ENCODE assay signal across 18 cellular contexts in genomic region chr7:76430211-76430610, GRCh38. TPM values are rescaled to one million over a fixed set of nuclear protein-coding genes. Genes with fewer than 3 reads are reported as not detected.
DNase-seq lines count a peak whose midpoint lies in the region; ATAC-seq and TF ChIP-seq lines count a peak whose summit lies in the region.
"Had no signal": no experiment of that assay in that cellular context is flagged by ENCODE, and none has a peak within 500 bp of the region (broad histone marks: within the 10 kb centered on the region; RNA-seq: fewer than 3 reads in every experiment).

No MANE protein-coding gene starts in this region.

- H3K27ac Mint-ChIP-seq in CD14-positive monocyte, result no peak overlapping the region
- no peak overlapping the region for H3K27ac Mint-ChIP-seq in activated CD4-positive, alpha-beta T cell treated with anti-CD3 and anti-CD28 coated beads, Interleukin-2, amount 10 ng/mL, durations not matched to agents 24 days and 14 days
- no peak overlapping the region for H3K27ac Mint-ChIP-seq in naive thymus-derived CD8-positive, alpha-beta T cell
- H3K27ac Mint-ChIP-seq: CD8-positive, alpha-beta T cell had no signal

- intact Hi-C loops in CD14-positive monocyte (cut with micrococcal nuclease), result no loop called here
- intact Hi-C loops in activated CD4-positive, alpha-beta T cell treated with anti-CD3 and anti-CD28 coated beads, Interleukin-2, amount 10 ng/mL, durations not matched to agents 24 days and 14 days (cut with micrococcal nuclease), result no loop called here

- no peaks in the 10 kb centered on the region for H3K4me1 ChIP-seq in suprapubic skin
- H3K4me1 ChIP-seq: A549, BE2C, HAP-1 had no signal

- no peaks in the 10 kb centered on the region for H3K36me3 ChIP-seq in suprapubic skin
- H3K36me3 ChIP-seq: BE2C, HAP-1 had no signal

- POLR2A ChIA-PET in RWPE1 (lab: Yijun Ruan, JAX; ENCODE audit: low non-redundant PET), result no interaction called here
- POLR2A ChIA-PET in naive thymus-derived CD8-positive, alpha-beta T cell (lab: Charles Lee), result no interaction called here

- peaks cover 4 to 6% of the 10 kb centered on the region in 2 donors for H3K36me3 Mint-ChIP-seq in CD14-positive monocyte
- peaks cover 2% of the 10 kb centered on the region for H3K36me3 Mint-ChIP-seq in activated CD4-positive, alpha-beta T cell treated with anti-CD3 and anti-CD28 coated beads, Interleukin-2, amount 10 ng/mL, durations not matched to agents 24 days and 14 days (ENCODE audit: low read depth)
- peaks cover 0 to 7% (median 3%) of the 10 kb centered on the region in 3 donors for H3K36me3 Mint-ChIP-seq in naive thymus-derived CD8-positive, alpha-beta T cell

- H3K27me3 Mint-ChIP-seq in CD14-positive monocyte (ENCODE audit: low read depth in 3 of 3), result peaks cover 0 to 3% (median 0%) of the 10 kb centered on the region in 3 donors
- no peaks in the 10 kb centered on the region for H3K27me3 Mint-ChIP-seq in activated CD4-positive, alpha-beta T cell treated with anti-CD3 and anti-CD28 coated beads, Interleukin-2, amount 10 ng/mL, durations not matched to agents 24 days and 14 days
- H3K27me3 Mint-ChIP-seq in naive thymus-derived CD8-positive, alpha-beta T cell, result peaks cover 0 to 2% (median 0%) of the 10 kb centered on the region in 5 donors

- no peak overlapping the region for H3K4me3 Mint-ChIP-seq in CD14-positive monocyte
- H3K4me3 Mint-ChIP-seq in activated CD4-positive, alpha-beta T cell treated with anti-CD3 and anti-CD28 coated beads, Interleukin-2, amount 10 ng/mL, durations not matched to agents 24 days and 14 days, result no peak overlapping the region
- H3K4me3 Mint-ChIP-seq in naive thymus-derived CD8-positive, alpha-beta T cell, result no peak overlapping the region
- H3K4me3 Mint-ChIP-seq: CD8-positive, alpha-beta T cell had no signal

- peak; percentile 26 for DNase-seq in CD14-positive monocyte (ENCODE audit: low spot score)
- no peak for DNase-seq in RWPE1 (ENCODE audit: low spot score)
- DNase-seq in mesenteric fat pad (ENCODE audit: low spot score), result peak; percentile 64
- peak; percentile 28 to 55 for DNase-seq in suprapubic skin (ENCODE audit: low spot score in 2 of 2)
- DNase-seq in activated CD4-positive, alpha-beta T cell treated with anti-CD3 and anti-CD28 coated beads, Interleukin-2, amount 10 ng/mL, durations not matched to agents 24 days and 14 days, result no peak
- no peak for DNase-seq in naive thymus-derived CD8-positive, alpha-beta T cell
- DNase-seq in DMS79 (lab: John Stamatoyannopoulos, UW), result no peak
- DNase-seq: BE2C; CD8-positive, alpha-beta T cell; COR-L47; DMS153; DND-41; GDM1; IMR-90 had no signal

- TF ChIP-seq CTCF in CD14-positive monocyte (IDR thresholded peaks at IDR 0.05), result no peak
- no peak for TF ChIP-seq CTCF in RWPE1 (conservative IDR thresholded peaks at IDR 0.05; ENCODE audit: low read depth)
- no peak for TF ChIP-seq CTCF in suprapubic skin (IDR thresholded peaks at IDR 0.05)

- H3K4me3 ChIP-seq in suprapubic skin, result no peak overlapping the region
- H3K4me3 ChIP-seq: A549, HAP-1 had no signal

- H3K27ac ChIP-seq in RWPE1, result peak overlapping the region; percentile 99
- H3K27ac ChIP-seq in suprapubic skin, result no peak overlapping the region
- H3K27ac ChIP-seq: A549, C4-2B, HL-60 had no signal

- CTCF ChIA-PET in RWPE1 (lab: Yijun Ruan, JAX), result no interaction called here

- H3K27me3 ChIP-seq in suprapubic skin, result no peaks in the 10 kb centered on the region
- H3K27me3 ChIP-seq: BE2C had no signal

- H3K4me1 Mint-ChIP-seq in CD14-positive monocyte, result peaks cover 9% of the 10 kb centered on the region
- H3K4me1 Mint-ChIP-seq in activated CD4-positive, alpha-beta T cell treated with anti-CD3 and anti-CD28 coated beads, Interleukin-2, amount 10 ng/mL, durations not matched to agents 24 days and 14 days, result peaks cover 2% of the 10 kb centered on the region
- H3K4me1 Mint-ChIP-seq in naive thymus-derived CD8-positive, alpha-beta T cell, result peaks cover 0 to under 1% (median 0%) of the 10 kb centered on the region in 4 donors

- 95% methylated on average over 9 of the region's 9 CpGs for WGBS in suprapubic skin

- no peak for TF ChIP-seq POLR2A in suprapubic skin (IDR thresholded peaks at IDR 0.05)

- H3K9me3 Mint-ChIP-seq in CD14-positive monocyte, result no peaks in the 10 kb centered on the region
- no peaks in the 10 kb centered on the region for H3K9me3 Mint-ChIP-seq in activated CD4-positive, alpha-beta T cell treated with anti-CD3 and anti-CD28 coated beads, Interleukin-2, amount 10 ng/mL, durations not matched to agents 24 days and 14 days
- no peaks in the 10 kb centered on the region for H3K9me3 Mint-ChIP-seq in naive thymus-derived CD8-positive, alpha-beta T cell
- H3K9me3 Mint-ChIP-seq: CD8-positive, alpha-beta T cell had no signal

- H3K9me3 ChIP-seq in suprapubic skin, result no peaks in the 10 kb centered on the region
- H3K9me3 ChIP-seq: A549, BE2C, HAP-1 had no signal

- no peak for ATAC-seq in naive thymus-derived CD8-positive, alpha-beta T cell
- ATAC-seq: A549; CD8-positive, alpha-beta T cell had no signal

- no peak for TF ChIP-seq EP300 in suprapubic skin (IDR thresholded peaks at IDR 0.05)

RNA-seq across cellular contexts. Expression of gene ZP3, which starts 5.5 kb away (rescaled TPM):
- polyA plus RNA-seq in CD14-positive monocyte, result 10 to 100 TPM; 10.4 to 12.1 TPM
- total RNA-seq in mesenteric fat pad (0.87 TPM), suprapubic skin (10 to 100 TPM in 1 of 4 donors, 1 to 10 TPM in 3; 3.8 to 30.4 (median 8.6) TPM)
- total RNA-seq in activated CD4-positive, alpha-beta T cell treated with anti-CD3 and anti-CD28 coated beads, Interleukin-2, amount 10 ng/mL, durations not matched to agents 24 days and 14 days, result 7.4 and 7.5 TPM in 2 replicates
- total RNA-seq in naive thymus-derived CD8-positive, alpha-beta T cell, result 1 to 10 TPM; 2.3 to 3.2 TPM
- 10 to 100 TPM in 1 of 3 donors, 1 to 10 TPM in 2; 5.7 to 12.4 (median 9.7) TPM for polyA plus RNA-seq in naive thymus-derived CD8-positive, alpha-beta T cell

RNA-seq across cellular contexts. Expression of gene SSC4D, which starts 20.7 kb away (rescaled TPM):
- under 1 TPM; 0.48 to 0.56 TPM for polyA plus RNA-seq in CD14-positive monocyte
- total RNA-seq in mesenteric fat pad, result 3.7 TPM
- under 1 TPM in 2 of 4 donors, not detected in 2; 0.42 to 0.95 TPM for total RNA-seq in suprapubic skin
- total RNA-seq in activated CD4-positive, alpha-beta T cell treated with anti-CD3 and anti-CD28 coated beads, Interleukin-2, amount 10 ng/mL, durations not matched to agents 24 days and 14 days, result 0.77 and 0.80 TPM in 2 replicates
- total RNA-seq in naive thymus-derived CD8-positive, alpha-beta T cell, result not detected
- polyA plus RNA-seq in naive thymus-derived CD8-positive, alpha-beta T cell, result under 1 TPM in 2 of 3 donors, not detected in 1; 0.62 to 0.85 TPM
- total RNA-seq: CD8-positive, alpha-beta T cell had no signal

RNA-seq across cellular contexts. Expression of gene DTX2, which starts 31.3 kb away (rescaled TPM):
- polyA plus RNA-seq in CD14-positive monocyte, result 10 to 100 TPM; 11.3 to 20.2 TPM
- total RNA-seq in mesenteric fat pad, result 35.0 TPM
- total RNA-seq in suprapubic skin, result 100 to 1,000 TPM in 1 of 4 donors, 10 to 100 TPM in 3; 50.4 to 121 (median 74.2) TPM
- 23.7 and 26.3 TPM in 2 replicates for total RNA-seq in activated CD4-positive, alpha-beta T cell treated with anti-CD3 and anti-CD28 coated beads, Interleukin-2, amount 10 ng/mL, durations not matched to agents 24 days and 14 days
- total RNA-seq in naive thymus-derived CD8-positive, alpha-beta T cell, result 10 to 100 TPM; 39.0 to 43.7 TPM
- polyA plus RNA-seq in naive thymus-derived CD8-positive, alpha-beta T cell, result 10 to 100 TPM in 2 of 3 donors, 1 to 10 TPM in 1; 6.6 to 13.5 (median 12.7) TPM

Comparison
In these comparisons a context has a peak if more than half of its experiments do, and no peak if none do; other contexts are left out.
1. DNase-seq: peak in CD14-positive monocyte (single experiment), mesenteric fat pad (single experiment) and suprapubic skin (2 of 2); none in RWPE1 (single experiment), activated CD4-positive, alpha-beta T cell treated with anti-CD3 and anti-CD28 coated beads, Interleukin-2, amount 10 ng/mL, durations not matched to agents 24 days and 14 days (single experiment), naive thymus-derived CD8-positive, alpha-beta T cell (0 of 10) and DMS79 (single experiment).